In genomic region chr4:164937576-164938270, GRCh38 we compare ENCODE assay signal across 9 cellular contexts. TPM values are rescaled to one million over a fixed set of nuclear protein-coding genes. Genes with fewer than 3 reads are reported as not detected.
DNase-seq lines count a peak whose midpoint lies in the region; ATAC-seq, FAIRE-seq and TF ChIP-seq lines count a peak whose summit lies in the region.
"Had no signal": no experiment of that assay in that cellular context is flagged by ENCODE, and none has a peak within 500 bp of the region (broad histone marks: within the 10 kb centered on the region; RNA-seq: fewer than 3 reads in every experiment).

No MANE protein-coding gene starts in this region.

- intact Hi-C loops in adrenal gland (cut with DNase I): no loop called here
- intact Hi-C loops in prostate gland (cut with DNase I): no loop called here
- intact Hi-C loops in kidney (cut with DNase I): no loop called here

- H3K36me3 Mint-ChIP-seq in activated CD4-positive, alpha-beta memory T cell treated with anti-CD3 and anti-CD28 coated beads, Interleukin-2, amount 10 ng/mL, durations not matched to agents 7 days and 5 days (ENCODE audit: low read depth): no peaks in the 10 kb centered on the region

- no peaks in the 10 kb centered on the region for H3K4me1 Mint-ChIP-seq in activated CD4-positive, alpha-beta memory T cell treated with anti-CD3 and anti-CD28 coated beads, Interleukin-2, amount 10 ng/mL, durations not matched to agents 7 days and 5 days

- H3K9me3 Mint-ChIP-seq in activated CD4-positive, alpha-beta memory T cell treated with anti-CD3 and anti-CD28 coated beads, Interleukin-2, amount 10 ng/mL, durations not matched to agents 7 days and 5 days: no peaks in the 10 kb centered on the region
- H3K9me3 Mint-ChIP-seq: nephron had no signal

- H3K4me1 ChIP-seq in adrenal gland (replicated peaks in 1 of 2) (no peaks in the 10 kb centered on the region), prostate gland (replicated peaks) (no peaks in the 10 kb centered on the region), kidney (ENCODE audit: control insufficient read depth in 1 of 2, insufficient read depth in 1 of 2, low read depth in 1 of 2, low read length in 2 of 2) (no peaks in the 10 kb centered on the region)

- FAIRE-seq in kidney (lab: Jason Lieb, UNC): no peak

- H3K27ac Mint-ChIP-seq in activated CD4-positive, alpha-beta memory T cell treated with anti-CD3 and anti-CD28 coated beads, Interleukin-2, amount 10 ng/mL, durations not matched to agents 7 days and 5 days: no peak overlapping the region

- POLR2A ChIA-PET in activated CD4-positive, alpha-beta memory T cell treated with anti-CD3 and anti-CD28 coated beads, Interleukin-2, amount 10 ng/mL, durations not matched to agents 7 days and 5 days (lab: Charles Lee): no interaction called here

- H3K4me3 ChIP-seq in adrenal gland (no peak overlapping the region), prostate gland (no peak overlapping the region), kidney (ENCODE audit: low read length in 2 of 2) (no peak overlapping the region)

- CTCF ChIA-PET in activated CD4-positive, alpha-beta memory T cell treated with anti-CD3 and anti-CD28 coated beads, Interleukin-2, amount 10 ng/mL, durations not matched to agents 7 days and 5 days (lab: Charles Lee): no interaction called here

- DNase-seq in NCI-H748 (lab: John Stamatoyannopoulos, UW; ENCODE audit: unreplicated experiment) (peak; percentile 25), NCI-H748 treated with DMSO at 0.1 percent for 48 hours (lab: John Stamatoyannopoulos, UW) (no peak), adrenal gland (peak in 5 of 7 donors; percentile 26 to 57 (median 37)), prostate gland (ENCODE audit: low spot score) (peak; percentile 35), SKM-1 treated with dmso at 0.1 percent for 144 hours (lab: John Stamatoyannopoulos, UW; ENCODE audit: unreplicated experiment) (no peak), kidney (no peak)
- no peak for DNase-seq in activated CD4-positive, alpha-beta memory T cell treated with anti-CD3 and anti-CD28 coated beads, Interleukin-2, amount 10 ng/mL, durations not matched to agents 7 days and 5 days

- TF ChIP-seq POLR2A in adrenal gland (IDR thresholded peaks at IDR 0.05) (no peak), prostate gland (IDR thresholded peaks at IDR 0.05) (no peak)

- ATAC-seq in HG03064 (IDR thresholded peaks at IDR 0.05; ENCODE audit: low read depth, unreplicated experiment): peak; percentile 47

- no peak overlapping the region for H3K9ac ChIP-seq in kidney (ENCODE audit: low read length in 2 of 2)

- peaks cover 1% of the 10 kb centered on the region for H3K27me3 Mint-ChIP-seq in activated CD4-positive, alpha-beta memory T cell treated with anti-CD3 and anti-CD28 coated beads, Interleukin-2, amount 10 ng/mL, durations not matched to agents 7 days and 5 days

- H3K9me3 ChIP-seq in adrenal gland (replicated peaks in 1 of 3) (no peaks in the 10 kb centered on the region), prostate gland (no peaks in the 10 kb centered on the region), kidney (ENCODE audit: control insufficient read depth in 1 of 2, low read length in 2 of 2) (no peaks in the 10 kb centered on the region)

- H3K4me3 Mint-ChIP-seq in activated CD4-positive, alpha-beta memory T cell treated with anti-CD3 and anti-CD28 coated beads, Interleukin-2, amount 10 ng/mL, durations not matched to agents 7 days and 5 days: no peak overlapping the region
- H3K4me3 Mint-ChIP-seq: nephron had no signal

- H3K27me3 ChIP-seq in adrenal gland (no peaks in the 10 kb centered on the region), prostate gland (replicated peaks; ENCODE audit: insufficient read depth) (no peaks in the 10 kb centered on the region)

- H3K27ac ChIP-seq in adrenal gland (no peak overlapping the region), prostate gland (no peak overlapping the region), kidney (ENCODE audit: low read depth in 2 of 2, low read length in 2 of 2) (no peak overlapping the region)

- TF ChIP-seq CTCF in adrenal gland (IDR thresholded peaks at IDR 0.05) (no peak), prostate gland (IDR thresholded peaks at IDR 0.05) (no peak), kidney (IDR thresholded peaks at IDR 0.05; ENCODE audit: borderline replicate concordance, extremely low read depth, insufficient read depth) (no peak)

- H3K36me3 ChIP-seq in adrenal gland (replicated peaks in 1 of 2) (no peaks in the 10 kb centered on the region), prostate gland (no peaks in the 10 kb centered on the region), kidney (ENCODE audit: control insufficient read depth in 1 of 2, insufficient read depth in 2 of 2, low read length in 2 of 2) (no peaks in the 10 kb centered on the region)

RNA-seq across cellular contexts. Expression of gene TRIM61, which starts 39.7 kb away (rescaled TPM):
- total RNA-seq in adrenal gland (1 to 10 TPM in 7 of 8 donors, under 1 TPM in 1; 0.57 to 7.6 (median 2.9) TPM), prostate gland (1 to 10 TPM in 1 of 2 donors, under 1 TPM in 1; 0.23 to 1.3 TPM), kidney (0.54 TPM)
- polyA plus RNA-seq in adrenal gland (1 to 10 TPM; 1.4 to 2.7 (median 1.5) TPM), kidney (ENCODE audit: insufficient read depth, low read depth, low replicate concordance) (0.30 TPM)
- 1 to 10 TPM; 1.0 to 1.1 TPM for total RNA-seq in activated CD4-positive, alpha-beta memory T cell treated with anti-CD3 and anti-CD28 coated beads, Interleukin-2, amount 10 ng/mL, durations not matched to agents 7 days and 5 days

Comparison
In these comparisons a context has a peak if more than half of its experiments do, and no peak if none do; other contexts are left out.
1. DNase-seq: peak in NCI-H748 (single experiment), adrenal gland (5 of 7) and prostate gland (single experiment); none in NCI-H748 treated with DMSO at 0.1 percent for 48 hours (single experiment), SKM-1 treated with dmso at 0.1 percent for 144 hours (single experiment), activated CD4-positive, alpha-beta memory T cell treated with anti-CD3 and anti-CD28 coated beads, Interleukin-2, amount 10 ng/mL, durations not matched to agents 7 days and 5 days (single experiment) and kidney (single experiment).